1 cellular context compared by ENCODE assay signal in genomic region chr4:25451676-25452075, GRCh38.
TF ChIP-seq lines count a peak whose summit lies in the region.

No MANE protein-coding gene starts in this region.

TF ChIP-seq in K562, 482 proteins besides CTCF, POLR2A, EP300 and RAD21 (continued from another document):
- TF ChIP-seq ZBTB40 (IDR thresholded peaks at IDR 0.05) (no peak), ZBTB40 (CRISPR knock-in tag; IDR thresholded peaks at IDR 0.05) (no peak)
